In the genomic region with DNA sequence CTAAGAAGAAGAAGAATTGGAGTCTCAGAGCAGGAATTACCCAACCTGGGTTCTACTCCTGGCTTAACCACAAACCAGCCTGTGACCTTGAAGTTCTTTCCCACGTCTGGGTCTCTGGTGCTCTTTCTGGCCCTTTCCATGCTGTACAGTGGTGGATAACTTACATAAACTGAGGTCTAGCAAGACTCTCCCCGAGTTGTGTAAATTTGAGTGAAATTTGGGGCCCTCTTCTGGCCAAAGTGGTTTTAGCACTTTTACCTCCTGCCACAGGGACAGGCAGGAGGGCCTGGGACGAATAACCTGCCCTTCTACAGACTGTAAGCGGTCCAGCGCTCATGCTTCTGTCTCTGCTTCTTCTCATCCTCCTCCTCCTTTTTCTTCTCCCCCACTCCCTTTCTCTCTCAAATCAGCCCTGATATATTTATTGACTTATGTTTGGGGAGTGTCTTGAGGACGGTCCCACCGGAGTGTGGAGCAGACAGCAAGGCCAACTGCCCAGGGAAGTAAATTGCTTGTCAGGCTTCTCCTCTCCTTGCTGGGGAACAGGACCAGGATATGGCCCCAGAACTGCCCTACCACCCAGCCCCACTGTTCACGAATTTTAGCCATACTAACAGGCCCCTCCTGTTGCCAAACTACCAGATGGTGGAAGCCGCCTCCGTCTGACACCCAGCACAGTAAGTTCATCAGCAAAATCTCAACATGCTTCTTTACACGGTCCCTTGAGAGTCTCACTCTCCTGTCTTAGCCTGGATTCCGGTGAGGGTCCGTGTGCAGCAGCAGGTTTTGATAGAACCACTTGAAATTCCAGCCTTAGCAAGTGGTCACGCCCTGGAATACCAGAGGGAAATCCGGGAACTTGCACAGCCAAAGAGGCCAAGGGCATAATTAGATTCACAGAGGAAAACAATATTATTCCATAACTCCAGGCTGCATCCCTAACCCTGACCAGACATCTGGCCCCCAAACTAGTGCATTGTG, we compare ENCODE assay signal across 8 cellular contexts. TPM values are rescaled to one million over a fixed set of nuclear protein-coding genes. Genes with fewer than 3 reads are reported as not detected.
DNase-seq lines count a peak whose midpoint lies in the region; ATAC-seq and TF ChIP-seq lines count a peak whose summit lies in the region.

No MANE protein-coding gene starts in this region.

- no peak overlapping the region for H3K27ac ChIP-seq in mesendoderm (ENCODE audit: low read depth, low read length)

- H3K9me3 ChIP-seq in endocrine pancreas (ENCODE audit: control insufficient read depth, low read length), result no peaks in the 10 kb centered on the region

- no peak overlapping the region for H2BK5ac ChIP-seq in mesendoderm (ENCODE audit: low read length)

- WGBS in mesendoderm (ENCODE audit: extremely low coverage, insufficient coverage, low lambda C conversion rate), result no CpG with 5 or more reads among the region's 15 CpGs

- POLR2A ChIA-PET in HEK293T (lab: Yijun Ruan, JAX), result no interaction called here

- CTCF ChIA-PET in HEK293T (lab: Yijun Ruan, JAX), result interaction anchor here (0.9 kb wide), 1 partner anchor 153 kb away, joined by 3 read pairs; no protein-coding TSS in a partner anchor

- no peak for ATAC-seq in HG03457 (IDR thresholded peaks at IDR 0.05; ENCODE audit: unreplicated experiment)

- H3K4me3 ChIP-seq in endocrine pancreas (ENCODE audit: control insufficient read depth, insufficient read depth, low read length) (no peak overlapping the region), mesendoderm (ENCODE audit: low read length) (no peak overlapping the region)

- no peak overlapping the region for H3K18ac ChIP-seq in mesendoderm (ENCODE audit: low read length)

- H3K9ac ChIP-seq in endocrine pancreas (ENCODE audit: control insufficient read depth, insufficient read depth, low read length) (peak overlapping the region; percentile 23), mesendoderm (ENCODE audit: low read length) (no peak overlapping the region)

- H3K79me1 ChIP-seq in mesendoderm (ENCODE audit: low read length), result no peaks in the 10 kb centered on the region

- H3K4me1 ChIP-seq in endocrine pancreas (ENCODE audit: control insufficient read depth, insufficient read depth, low read length), result no peaks in the 10 kb centered on the region
- peaks cover 6% of the 10 kb centered on the region for H3K4me1 ChIP-seq in mesendoderm (ENCODE audit: control insufficient read depth, low read depth, low read length)

- H2BK15ac ChIP-seq in mesendoderm (replicated peaks; ENCODE audit: low read depth), result no peak overlapping the region

- no peak overlapping the region for H3K4ac ChIP-seq in mesendoderm (ENCODE audit: low read depth, low read length)

- no peak overlapping the region for H2AK5ac ChIP-seq in mesendoderm (ENCODE audit: low read length)

- no peak overlapping the region for H3K23ac ChIP-seq in mesendoderm (ENCODE audit: low read length)

- DNase-seq in ELR (ENCODE audit: low read depth) (peak; percentile 74), HEK293T (ENCODE audit: extremely low spot score) (peak; percentile 67), NCI-H460 (ENCODE audit: extremely low read depth, low read depth) (peak; percentile 53), mesendoderm (peak; percentile 81)
- peak; percentile 81 for DNase-seq in activated CD8-positive, alpha-beta memory T cell treated with anti-CD3 and anti-CD28 coated beads for 24 hours
- peak; percentile 39 for DNase-seq in stimulated activated naive CD4-positive, alpha-beta T cell treated with Interleukin-2 at 50 U/mL for 16 hours (lab: John Stamatoyannopoulos, UW)

- H3K79me2 ChIP-seq in mesendoderm (ENCODE audit: control insufficient read depth, insufficient read depth, low read length), result no peaks in the 10 kb centered on the region

- H3K56ac ChIP-seq in mesendoderm (ENCODE audit: low read length), result no peak overlapping the region

- no peak overlapping the region for H3K4me2 ChIP-seq in mesendoderm (ENCODE audit: low read length)

- H4K5ac ChIP-seq in mesendoderm (ENCODE audit: low read length), result no peak overlapping the region

- H2BK120ac ChIP-seq in mesendoderm (ENCODE audit: low read depth, low read length), result no peak overlapping the region

- H3K27me3 ChIP-seq in endocrine pancreas (ENCODE audit: control insufficient read depth, insufficient read depth, low read length) (no peaks in the 10 kb centered on the region), mesendoderm (ENCODE audit: insufficient read depth, low read length, poor library complexity) (no peaks in the 10 kb centered on the region)

- H3K36me3 ChIP-seq in endocrine pancreas (ENCODE audit: control insufficient read depth, insufficient read depth, low read length) (no peaks in the 10 kb centered on the region), mesendoderm (ENCODE audit: control insufficient read depth, insufficient read depth, low read length) (no peaks in the 10 kb centered on the region)

- H4K8ac ChIP-seq in mesendoderm (ENCODE audit: low read depth, low read length), result no peak overlapping the region

TF ChIP-seq in HEK293T, 16 proteins besides CTCF, POLR2A, EP300 and RAD21:
- TF ChIP-seq NFRKB (IDR thresholded peaks at IDR 0.05) (no peak), BHLHE40 (IDR thresholded peaks at IDR 0.05; ENCODE audit: borderline replicate concordance) (no peak), L3MBTL2 (conservative IDR thresholded peaks at IDR 0.05) (no peak), SP1 (IDR thresholded peaks at IDR 0.05) (no peak), ARNT (IDR thresholded peaks at IDR 0.05) (no peak), TARDBP (IDR thresholded peaks at IDR 0.05) (no peak), FOXM1 (IDR thresholded peaks at IDR 0.05; ENCODE audit: borderline replicate concordance) (no peak), LEF1 (IDR thresholded peaks at IDR 0.05; ENCODE audit: borderline replicate concordance) (no peak), HDGF (IDR thresholded peaks at IDR 0.05; ENCODE audit: borderline replicate concordance) (no peak), FOXK2 (IDR thresholded peaks at IDR 0.05) (no peak), ELF4 (IDR thresholded peaks at IDR 0.05) (no peak), CTBP1 (IDR thresholded peaks at IDR 0.05; ENCODE audit: borderline replicate concordance) (no peak), FOXA1 (IDR thresholded peaks at IDR 0.05) (no peak)
- TF ChIP-seq, protein P1, sequence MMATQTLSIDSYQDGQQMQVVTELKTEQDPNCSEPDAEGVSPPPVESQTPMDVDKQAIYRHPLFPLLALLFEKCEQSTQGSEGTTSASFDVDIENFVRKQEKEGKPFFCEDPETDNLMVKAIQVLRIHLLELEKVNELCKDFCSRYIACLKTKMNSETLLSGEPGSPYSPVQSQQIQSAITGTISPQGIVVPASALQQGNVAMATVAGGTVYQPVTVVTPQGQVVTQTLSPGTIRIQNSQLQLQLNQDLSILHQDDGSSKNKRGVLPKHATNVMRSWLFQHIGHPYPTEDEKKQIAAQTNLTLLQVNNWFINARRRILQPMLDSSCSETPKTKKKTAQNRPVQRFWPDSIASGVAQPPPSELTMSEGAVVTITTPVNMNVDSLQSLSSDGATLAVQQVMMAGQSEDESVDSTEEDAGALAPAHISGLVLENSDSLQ (IDR thresholded peaks at IDR 0.05), result no peak
TF ChIP-seq in HEK293T: peak in this region for 0.

RNA-seq across cellular contexts. Expression of a gene that starts 4.1 kb away (rescaled TPM):
- 0.81 and 0.82 TPM in 2 replicates for total RNA-seq in NCI-H460 (2014; rRNA removed; shearing (Covaris generic))
- 1.0 and 2.5 TPM in 2 replicates for polyA plus RNA-seq in NCI-H460 (2014; cell fraction: nucleus; rRNA removed)
- 7.7 TPM for polyA plus RNA-seq in mesendoderm (2013, experiment 1 of 2)
- 7.8 TPM for polyA plus RNA-seq in mesendoderm (2013, experiment 2 of 2)

RNA-seq across cellular contexts. Expression of a gene that starts 58.5 kb away (rescaled TPM):
- 27.6 and 28.3 TPM in 2 replicates for total RNA-seq in NCI-H460 (2014; rRNA removed; shearing (Covaris generic))
- 6.1 and 18.9 TPM in 2 replicates for polyA plus RNA-seq in NCI-H460 (2014; cell fraction: nucleus; rRNA removed)
- polyA plus RNA-seq in mesendoderm (2013, experiment 1 of 2), result 7.1 TPM
- 7.3 TPM for polyA plus RNA-seq in mesendoderm (2013, experiment 2 of 2)
